ENCODE assay signal across 8 cellular contexts in the genomic region with DNA sequence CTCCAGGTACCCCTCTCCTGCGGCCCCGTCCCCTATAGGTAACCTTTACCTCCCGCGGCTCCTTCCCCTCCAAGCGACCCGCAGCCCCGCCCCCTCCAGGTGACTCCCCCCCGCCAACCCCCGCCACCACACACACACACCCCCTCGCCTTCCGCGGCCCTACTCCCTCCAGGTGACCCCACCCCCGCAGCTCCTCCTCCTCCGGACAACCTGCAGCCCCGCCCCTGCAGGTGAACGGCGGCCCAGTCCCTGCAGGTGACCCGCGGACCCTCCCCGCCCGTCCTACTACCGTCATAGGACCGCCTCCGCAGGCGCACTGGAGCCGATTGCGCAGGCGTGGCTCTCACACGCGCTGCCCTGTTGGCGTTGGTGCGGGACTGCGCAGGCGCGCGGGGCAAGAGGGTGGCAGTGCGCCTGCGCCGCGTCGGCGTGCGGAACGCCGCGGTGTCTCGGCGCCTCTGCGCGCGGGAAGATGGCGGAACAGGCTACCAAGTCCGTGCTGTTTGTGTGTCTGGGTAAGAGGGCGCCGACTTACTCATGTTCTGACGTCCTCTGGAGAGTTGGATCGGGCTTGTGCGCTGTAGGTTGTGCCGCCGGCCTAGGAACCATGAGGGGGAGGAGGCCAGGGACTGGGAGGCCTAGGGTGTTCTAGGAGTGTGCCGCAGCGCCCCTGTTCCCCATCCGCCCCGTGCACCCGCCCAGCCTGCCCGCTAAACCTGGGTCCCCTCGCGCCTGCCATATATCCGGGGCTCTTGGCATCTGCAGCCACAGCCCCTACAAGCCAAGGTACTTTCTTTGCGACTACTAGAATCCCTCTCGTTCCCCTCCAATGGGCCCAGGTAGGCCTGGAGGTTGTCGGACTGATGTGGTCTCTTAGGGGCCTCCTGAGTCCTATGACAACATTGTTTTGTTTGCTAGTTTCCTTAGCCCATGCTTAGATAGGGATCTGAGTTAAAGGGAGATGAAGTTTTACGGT. TPM values are rescaled to one million over a fixed set of nuclear protein-coding genes. Genes with fewer than 3 reads are reported as not detected.
A peak's percentile ranks its signal among the peaks of the same experiment; 100 is the strongest.
DNase-seq lines count a peak whose midpoint lies in the region; ATAC-seq and TF ChIP-seq lines count a peak whose summit lies in the region.

A gene (plus strand): TSS at position 455 of the 976 bp plus-strand sequence. CDS start 18 bp downstream, at position 473.

- H3K4me3 Mint-ChIP-seq in CD14-positive monocyte, result peak within 1 kb of the TSS; percentile 88 to 95
- H3K4me3 Mint-ChIP-seq in activated CD4-positive, alpha-beta T cell treated with anti-CD3 and anti-CD28 coated beads, Interleukin-2, amount 10 ng/mL, durations not matched to agents 7 days and 5 days, result peak within 1 kb of the TSS; percentile 88

- H3K9me3 Mint-ChIP-seq in CD14-positive monocyte, result peaks cover 0 to 3% (median 0%) of the 10 kb centered on the region in 7 donors
- no peaks in the 10 kb centered on the region for H3K9me3 Mint-ChIP-seq in activated CD4-positive, alpha-beta T cell treated with anti-CD3 and anti-CD28 coated beads, Interleukin-2, amount 10 ng/mL, durations not matched to agents 7 days and 5 days

- CTCF ChIA-PET in activated CD4-positive, alpha-beta T cell treated with anti-CD3 and anti-CD28 coated beads, Interleukin-2, amount 10 ng/mL, durations not matched to agents 7 days and 5 days (lab: Charles Lee), result no interaction called here

- H3K27ac Mint-ChIP-seq in CD14-positive monocyte, result peak within 1 kb of the TSS; percentile 86 to 95 (median 92)
- peak within 1 kb of the TSS; percentile 93 for H3K27ac Mint-ChIP-seq in activated CD4-positive, alpha-beta T cell treated with anti-CD3 and anti-CD28 coated beads, Interleukin-2, amount 10 ng/mL, durations not matched to agents 7 days and 5 days

- peaks cover 32% of the 10 kb centered on the region for H3K4me1 Mint-ChIP-seq in CD14-positive monocyte
- peaks cover 36% of the 10 kb centered on the region for H3K4me1 Mint-ChIP-seq in activated CD4-positive, alpha-beta T cell treated with anti-CD3 and anti-CD28 coated beads, Interleukin-2, amount 10 ng/mL, durations not matched to agents 7 days and 5 days

- peaks cover 3 to 9% (median 7%) of the 10 kb centered on the region in 3 donors for H3K27me3 Mint-ChIP-seq in CD14-positive monocyte (ENCODE audit: low read depth in 3 of 3)
- no peaks in the 10 kb centered on the region for H3K27me3 Mint-ChIP-seq in activated CD4-positive, alpha-beta T cell treated with anti-CD3 and anti-CD28 coated beads, Interleukin-2, amount 10 ng/mL, durations not matched to agents 7 days and 5 days

- POLR2A ChIA-PET in activated CD4-positive, alpha-beta T cell treated with anti-CD3 and anti-CD28 coated beads, Interleukin-2, amount 10 ng/mL, durations not matched to agents 7 days and 5 days (lab: Charles Lee), result no interaction called here

- ATAC-seq in GM19372 (IDR thresholded peaks at IDR 0.05; ENCODE audit: low read depth, unreplicated experiment) (peak; percentile 82), HG03521 (IDR thresholded peaks at IDR 0.05; ENCODE audit: unreplicated experiment) (peak; percentile 92)

- intact Hi-C loops in CD14-positive monocyte (cut with micrococcal nuclease), result loop anchor here in 1 of 2 donors (10.0 kb wide), 1 partner anchor 410 kb away; a partner anchor contains a TSS

- H3K36me3 Mint-ChIP-seq in CD14-positive monocyte, result peaks cover 2 to 13% of the 10 kb centered on the region in 2 donors
- H3K36me3 Mint-ChIP-seq in activated CD4-positive, alpha-beta T cell treated with anti-CD3 and anti-CD28 coated beads, Interleukin-2, amount 10 ng/mL, durations not matched to agents 7 days and 5 days (ENCODE audit: low read depth), result peaks cover 13% of the 10 kb centered on the region

- peak; percentile 87 for DNase-seq in CD14-positive monocyte (ENCODE audit: low spot score)
- DNase-seq in NCI-H69 (lab: John Stamatoyannopoulos, UW), result peak; percentile 95
- DNase-seq in activated CD4-positive, alpha-beta T cell treated with anti-CD3 and anti-CD28 coated beads, Interleukin-2, amount 10 ng/mL, durations not matched to agents 7 days and 5 days, result peak; percentile 94
- peak; percentile 48 for DNase-seq in cortex of kidney (lab: John Stamatoyannopoulos, UW)
- peak; percentile 99 for DNase-seq in left kidney (ENCODE audit: low read depth, low spot score)
- DNase-seq in stimulated activated CD4-positive, alpha-beta T cell treated with anti-CD3 and anti-CD28 coated beads, Interleukin-1b, Interleukin-23, amount 100 ng/mL, for 48 hours, result peak; percentile 94

- TF ChIP-seq CTCF in CD14-positive monocyte (IDR thresholded peaks at IDR 0.05), result no peak

RNA-seq across cellular contexts. Expression of the gene that starts here (rescaled TPM):
- 10 to 100 TPM; 73.2 to 77.0 TPM for polyA plus RNA-seq in CD14-positive monocyte
- 10 to 100 TPM; 85.3 to 90.8 TPM for total RNA-seq in activated CD4-positive, alpha-beta T cell treated with anti-CD3 and anti-CD28 coated beads, Interleukin-2, amount 10 ng/mL, durations not matched to agents 7 days and 5 days

Comparison
In these comparisons a context has a peak if more than half of its experiments do, and no peak if none do; other contexts are left out.
1. Peak in every context shown above with its lines: DNase-seq and ATAC-seq.
2. DNase-seq: peak in every context shown above with its lines; median percentile 99 in left kidney; 95 in NCI-H69; 94 in activated CD4-positive, alpha-beta T cell treated with anti-CD3 and anti-CD28 coated beads, Interleukin-2, amount 10 ng/mL, durations not matched to agents 7 days and 5 days; 94 in stimulated activated CD4-positive, alpha-beta T cell treated with anti-CD3 and anti-CD28 coated beads, Interleukin-1b, Interleukin-23, amount 100 ng/mL, for 48 hours; 87 in CD14-positive monocyte; 48 in cortex of kidney.